ENCODE assay signal across 1 cellular context in the genomic region with DNA sequence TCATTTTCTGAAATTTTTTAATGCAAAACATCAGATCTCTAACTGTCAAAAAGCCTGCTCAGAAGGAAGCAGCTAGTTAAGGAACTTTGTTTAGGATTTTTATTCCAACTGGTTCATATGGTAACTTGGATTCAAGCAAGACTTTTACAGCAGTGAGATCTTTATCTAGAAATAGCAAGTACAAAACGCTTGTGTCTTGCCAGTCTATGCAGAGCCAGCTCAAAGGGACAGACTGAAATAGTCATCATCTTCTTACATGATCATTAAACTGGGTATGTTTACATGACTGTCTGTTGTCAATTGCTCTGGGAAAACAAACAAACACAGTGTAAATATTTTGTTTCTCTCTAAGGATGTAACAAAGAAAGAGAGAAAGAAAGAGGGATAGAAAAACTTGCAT.
TF ChIP-seq lines count a peak whose summit lies in the region.

No MANE protein-coding gene starts in this region.

TF ChIP-seq in HepG2, 621 proteins besides CTCF, POLR2A, EP300 and RAD21:
- TF ChIP-seq NFYB (CRISPR knock-in tag; IDR thresholded peaks at IDR 0.05) (no peak), HES4 (CRISPR knock-in tag; IDR thresholded peaks at IDR 0.05; ENCODE audit: borderline replicate concordance) (no peak), FOXP1 (IDR thresholded peaks at IDR 0.05) (no peak), FOXP1 (CRISPR knock-in tag; IDR thresholded peaks at IDR 0.05) (0 out of 2 replicates have a peak, but pooled peaks have one; percentile 15)
